ENCODE assay signal across 29 cellular contexts in genomic region chrX:74531081-74531480, GRCh38.
"Had no signal": no experiment of that assay in that cellular context is flagged by ENCODE, and none has a peak within 500 bp of the region (broad histone marks: within the 10 kb centered on the region; RNA-seq: fewer than 3 reads in every experiment).

No MANE protein-coding gene starts in this region.

- H3K27ac Mint-ChIP-seq: stimulated activated effector memory CD8-positive, alpha-beta T cell treated with anti-CD3 and anti-CD28 coated beads, Interleukin-12 subunit alpha, Interleukin-12 subunit beta, amount 100 ng/mL, for 72 hours; stimulated activated memory B cell treated with anti-CD40 and anti-IgM and Interleukin-4, amounts not matched to agents 10 μg/mL and 1 μg/mL and 100 μg/mL, for 72 hours; stimulated activated naive B cell treated with anti-CD40 and anti-IgM and Interleukin-4, amounts not matched to agents 10 μg/mL and 1 μg/mL and 100 μg/mL, for 72 hours; stimulated activated naive CD8-positive, alpha-beta T cell treated with anti-CD3 and anti-CD28 coated beads, Interleukin-15, amount 100 ng/mL, for 72 hours; stimulated activated naive CD8-positive, alpha-beta T cell treated with anti-CD3 and anti-CD28 coated beads, Interleukin-15, Interleukin-2, amounts not matched to agents 100 ng/mL and 50 ng/mL, for 24 hours; type B pancreatic cell had no signal

- H3K27me3 Mint-ChIP-seq: stimulated activated memory B cell treated with anti-CD40 and anti-IgM and Interleukin-4, amounts not matched to agents 10 μg/mL and 1 μg/mL and 100 μg/mL, for 72 hours; stimulated activated naive CD8-positive, alpha-beta T cell treated with anti-CD3 and anti-CD28 coated beads, Interleukin-15, amount 100 ng/mL, for 72 hours; stimulated activated naive CD8-positive, alpha-beta T cell treated with anti-CD3 and anti-CD28 coated beads, Interleukin-15, Interleukin-2, amounts not matched to agents 100 ng/mL and 50 ng/mL, for 24 hours; type B pancreatic cell had no signal

- ATAC-seq: stimulated activated effector memory CD8-positive, alpha-beta T cell treated with anti-CD3 and anti-CD28 coated beads, Interleukin-12 subunit alpha, Interleukin-12 subunit beta, amount 100 ng/mL, for 72 hours; stimulated activated memory B cell treated with anti-CD40 and anti-IgM and Interleukin-4, amounts not matched to agents 10 μg/mL and 1 μg/mL and 100 μg/mL, for 72 hours; stimulated activated naive B cell treated with anti-CD40 and anti-IgM and Interleukin-4, amounts not matched to agents 10 μg/mL and 1 μg/mL and 100 μg/mL, for 72 hours; stimulated activated naive CD8-positive, alpha-beta T cell treated with anti-CD3 and anti-CD28 coated beads, Interleukin-15, amount 100 ng/mL, for 72 hours; stimulated activated naive CD8-positive, alpha-beta T cell treated with anti-CD3 and anti-CD28 coated beads, Interleukin-15, Interleukin-2, amounts not matched to agents 100 U/mL and 50 U/mL, for 24 hours; upper lobe of right lung had no signal

- FAIRE-seq: urothelium cell line had no signal

- H3K4me1 ChIP-seq: testis, upper lobe of right lung, uterus, vagina had no signal

- H3K9me3 Mint-ChIP-seq: stimulated activated effector memory CD8-positive, alpha-beta T cell treated with anti-CD3 and anti-CD28 coated beads, Interleukin-12 subunit alpha, Interleukin-12 subunit beta, amount 100 ng/mL, for 72 hours; stimulated activated memory B cell treated with anti-CD40 and anti-IgM and Interleukin-4, amounts not matched to agents 10 μg/mL and 1 μg/mL and 100 μg/mL, for 72 hours; stimulated activated naive B cell treated with anti-CD40 and anti-IgM and Interleukin-4, amounts not matched to agents 10 μg/mL and 1 μg/mL and 100 μg/mL, for 72 hours; stimulated activated naive CD8-positive, alpha-beta T cell treated with anti-CD3 and anti-CD28 coated beads, Interleukin-15, amount 100 ng/mL, for 72 hours; stimulated activated naive CD8-positive, alpha-beta T cell treated with anti-CD3 and anti-CD28 coated beads, Interleukin-15, Interleukin-2, amounts not matched to agents 100 ng/mL and 50 ng/mL, for 24 hours; type B pancreatic cell had no signal

- H3K36me3 ChIP-seq: suprapubic skin, thoracic aorta, thyroid gland, tibial nerve, transverse colon, upper lobe of left lung, upper lobe of right lung, uterus, vagina had no signal

- H3K27me3 ChIP-seq: stomach, suprapubic skin, testis, thyroid gland, tibial artery, transverse colon, upper lobe of left lung, upper lobe of right lung, uterus, vagina had no signal

- H3K9me3 ChIP-seq: stomach, suprapubic skin, testis, thoracic aorta, thyroid gland, tibial artery, tibial nerve, transverse colon, upper lobe of left lung, upper lobe of right lung, uterus, vagina had no signal

- H3K36me3 Mint-ChIP-seq: stimulated activated effector memory CD8-positive, alpha-beta T cell treated with anti-CD3 and anti-CD28 coated beads, Interleukin-12 subunit alpha, Interleukin-12 subunit beta, amount 100 ng/mL, for 72 hours; stimulated activated memory B cell treated with anti-CD40 and anti-IgM and Interleukin-4, amounts not matched to agents 10 μg/mL and 1 μg/mL and 100 μg/mL, for 72 hours; stimulated activated naive B cell treated with anti-CD40 and anti-IgM and Interleukin-4, amounts not matched to agents 10 μg/mL and 1 μg/mL and 100 μg/mL, for 72 hours had no signal

- H3K27ac ChIP-seq: stomach, suprapubic skin, testis, thoracic aorta, thyroid gland, tibial artery, tibial nerve, transverse colon, upper lobe of left lung, upper lobe of right lung, uterus, vagina had no signal

- DNase-seq: stimulated activated CD4-positive, alpha-beta T cell treated with anti-CD3 and anti-CD28 coated beads, Interleukin-2, amount 100 ng/mL, for 48 hours; stimulated activated CD4-positive, alpha-beta T cell treated with anti-CD3 and anti-CD28 coated beads, Interleukin-4, amount 100 ng/mL, for 1 hour; stimulated activated CD4-positive, alpha-beta T cell treated with anti-CD3 and anti-CD28 coated beads, Interleukin-4, amount 100 ng/mL, for 24 hours; stimulated activated CD4-positive, alpha-beta T cell treated with anti-CD3 and anti-CD28 coated beads, Interleukin-4, amount 100 ng/mL, for 4 hours; stimulated activated CD8-positive, alpha-beta memory T cell treated with anti-CD3 and anti-CD28 coated beads, Interleukin-4, amount 100 ng/mL, for 48 hours; stimulated activated naive B cell treated with anti-CD40 and anti-IgM and Interleukin-4, amounts not matched to agents 10 μg/mL and 1 μg/mL and 100 μg/mL, for 72 hours; stimulated activated naive CD4-positive, alpha-beta T cell; stimulated activated naive CD4-positive, alpha-beta T cell treated with Interleukin-2 at 50 U/mL for 16 hours; stimulated activated naive CD8-positive, alpha-beta T cell treated with anti-CD3 and anti-CD28 coated beads, Interleukin-15, amount 100 ng/mL, for 72 hours; stimulated activated naive CD8-positive, alpha-beta T cell treated with anti-CD3 and anti-CD28 coated beads, Interleukin-15, Interleukin-2, amounts not matched to agents 100 U/mL and 50 U/mL, for 24 hours; stomach; substantia nigra; testis; thyroid gland; tibial artery; transverse colon; trophoblast cell; upper lobe of left lung; upper lobe of right lung; uterus had no signal

- H3K4me3 ChIP-seq: stomach, suprapubic skin, testis, thoracic aorta, thyroid gland, tibial artery, tibial nerve, transverse colon, upper lobe of left lung, upper lobe of right lung, uterus, vagina had no signal

- H3K4me3 Mint-ChIP-seq: stimulated activated effector memory CD8-positive, alpha-beta T cell treated with anti-CD3 and anti-CD28 coated beads, Interleukin-12 subunit alpha, Interleukin-12 subunit beta, amount 100 ng/mL, for 72 hours; stimulated activated memory B cell treated with anti-CD40 and anti-IgM and Interleukin-4, amounts not matched to agents 10 μg/mL and 1 μg/mL and 100 μg/mL, for 72 hours; stimulated activated naive B cell treated with anti-CD40 and anti-IgM and Interleukin-4, amounts not matched to agents 10 μg/mL and 1 μg/mL and 100 μg/mL, for 72 hours; stimulated activated naive CD8-positive, alpha-beta T cell treated with anti-CD3 and anti-CD28 coated beads, Interleukin-15, amount 100 ng/mL, for 72 hours; stimulated activated naive CD8-positive, alpha-beta T cell treated with anti-CD3 and anti-CD28 coated beads, Interleukin-15, Interleukin-2, amounts not matched to agents 100 ng/mL and 50 ng/mL, for 24 hours; type B pancreatic cell had no signal
